8 cellular contexts compared by ENCODE assay signal in the genomic region with DNA sequence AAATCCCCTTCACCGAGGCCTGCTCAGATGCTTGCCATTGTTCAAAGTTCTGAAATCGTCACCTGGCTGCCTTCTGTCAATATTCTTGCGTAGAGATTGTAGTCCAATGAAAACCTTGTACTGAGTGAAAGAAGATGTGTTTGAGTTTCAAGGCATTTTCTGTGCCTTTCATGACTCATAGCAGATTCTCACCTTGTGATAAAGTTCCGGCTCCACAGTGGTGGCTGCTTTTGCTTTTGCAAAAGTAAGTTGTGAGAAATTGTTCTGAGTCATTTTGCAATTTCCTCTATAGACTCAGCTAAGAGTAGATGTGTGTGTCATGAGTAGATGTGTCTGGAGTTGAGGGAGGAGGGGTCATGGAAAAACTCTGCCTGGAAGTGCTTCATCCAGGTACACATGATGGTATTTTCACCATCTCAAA. TPM values are rescaled to one million over a fixed set of nuclear protein-coding genes. Genes with fewer than 3 reads are reported as not detected.
A peak's percentile ranks its signal among the peaks of the same experiment; 100 is the strongest.
DNase-seq lines count a peak whose midpoint lies in the region; ATAC-seq and TF ChIP-seq lines count a peak whose summit lies in the region.

No MANE protein-coding gene starts in this region.

- peaks cover 27% of the 10 kb centered on the region for H3K4me1 ChIP-seq in osteoblast (ENCODE audit: insufficient read depth, low read length)

- H3K36me3 Mint-ChIP-seq in activated naive CD4-positive, alpha-beta T cell treated with anti-CD3 and anti-CD28 coated beads for 36 hours (ENCODE audit: low read depth), result no peaks in the 10 kb centered on the region

- no peaks in the 10 kb centered on the region for H3K9me3 Mint-ChIP-seq in activated naive CD4-positive, alpha-beta T cell treated with anti-CD3 and anti-CD28 coated beads for 36 hours

- H3K4me3 Mint-ChIP-seq in activated naive CD4-positive, alpha-beta T cell treated with anti-CD3 and anti-CD28 coated beads for 36 hours, result no peak overlapping the region

- no peak for TF ChIP-seq CTCF in GM12865 (IDR thresholded peaks at IDR 0.05; ENCODE audit: insufficient read depth, low read depth, low read length, missing control alignments)
- TF ChIP-seq CTCF in osteoblast (IDR thresholded peaks at IDR 0.05; ENCODE audit: extremely low read depth, low read depth, low read length), result no peak

- peaks cover 4% of the 10 kb centered on the region for H3K36me3 ChIP-seq in osteoblast (ENCODE audit: insufficient read depth, low read length)
- H3K36me3 ChIP-seq in H7 (replicated peaks; ENCODE audit: control insufficient read depth, insufficient read depth, low read length), result no peaks in the 10 kb centered on the region

- peak; percentile 97 for ATAC-seq in GM21786 (IDR thresholded peaks at IDR 0.05; ENCODE audit: unreplicated experiment)

- H3K9me3 ChIP-seq in osteoblast (ENCODE audit: low read depth, low read length), result no peaks in the 10 kb centered on the region

- intact Hi-C loops in activated naive CD4-positive, alpha-beta T cell treated with anti-CD3 and anti-CD28 coated beads for 36 hours (cut with micrococcal nuclease), result loop anchor here (1.0 to 5.0 kb wide), 13 partner anchors 38 to 871 kb away; a partner anchor contains a TSS

- H3K79me2 ChIP-seq in osteoblast (ENCODE audit: insufficient read depth, low read length), result no peaks in the 10 kb centered on the region

- no peak overlapping the region for H2AFZ ChIP-seq in osteoblast (ENCODE audit: low read length)

- H3K27me3 ChIP-seq in osteoblast (ENCODE audit: insufficient read depth, low read length) (no peaks in the 10 kb centered on the region), H7 (ENCODE audit: control insufficient read depth, insufficient read depth, low read length) (no peaks in the 10 kb centered on the region)

- H3K27ac ChIP-seq in osteoblast (ENCODE audit: low read depth, low read length), result peak overlapping the region; percentile 60

- peak overlapping the region; percentile 25 for H3K4me2 ChIP-seq in osteoblast (ENCODE audit: insufficient read depth, low read length)

- H3K27ac Mint-ChIP-seq in activated naive CD4-positive, alpha-beta T cell treated with anti-CD3 and anti-CD28 coated beads for 36 hours, result peak overlapping the region; percentile 74

- H3K27me3 Mint-ChIP-seq in activated naive CD4-positive, alpha-beta T cell treated with anti-CD3 and anti-CD28 coated beads for 36 hours (ENCODE audit: low read depth), result peaks cover 17% of the 10 kb centered on the region

- H3K4me1 Mint-ChIP-seq in activated naive CD4-positive, alpha-beta T cell treated with anti-CD3 and anti-CD28 coated beads for 36 hours (ENCODE audit: low read depth), result peaks cover 25% of the 10 kb centered on the region

- CTCF ChIA-PET in activated naive CD4-positive, alpha-beta T cell treated with anti-CD3 and anti-CD28 coated beads for 36 hours (lab: Charles Lee), result interaction anchor here (1.8 kb wide), 1 partner anchor 24 kb away, joined by 7 read pairs; no protein-coding TSS in a partner anchor

- H4K20me1 ChIP-seq in osteoblast (ENCODE audit: insufficient read depth, low read length), result peaks cover 3% of the 10 kb centered on the region

- peak; percentile 91 for DNase-seq in GM12865 (ENCODE audit: low read depth)
- DNase-seq in M059J (ENCODE audit: low read depth), result peak; percentile 96
- DNase-seq in activated naive CD4-positive, alpha-beta T cell treated with anti-CD3 and anti-CD28 coated beads for 36 hours, result peak; percentile 82
- DNase-seq in osteoblast (ENCODE audit: insufficient read length, low spot score, missing footprints), result peak; percentile 93
- DNase-seq in H7, result no peak
- no peak for DNase-seq in NCI-H2081 treated with DMSO at 0.1 percent for 48 hours (lab: John Stamatoyannopoulos, UW)
- DNase-seq in pons (ENCODE audit: low spot score), result no peak

- no peak overlapping the region for H3K4me3 ChIP-seq in GM12865 (ENCODE audit: low read depth, low read length)
- peak overlapping the region; percentile 9 for H3K4me3 ChIP-seq in osteoblast (ENCODE audit: insufficient read depth, low read length)
- no peak overlapping the region for H3K4me3 ChIP-seq in H7 (ENCODE audit: insufficient read depth, low read depth, low read length)

RNA-seq across cellular contexts. Expression of a gene that starts 39.8 kb away (rescaled TPM):
- total RNA-seq in M059J (2014; rRNA removed; shearing (Covaris generic)), result not detected in 2 replicates
- total RNA-seq in activated naive CD4-positive, alpha-beta T cell treated with anti-CD3 and anti-CD28 coated beads for 36 hours, result not detected
- total RNA-seq in osteoblast, result not detected in 2 replicates
- total RNA-seq in H7 (2014; rRNA removed; shearing (Covaris generic)), result not detected in 2 replicates

Comparison
In these comparisons a context has a peak if more than half of its experiments do, and no peak if none do; other contexts are left out.
1. DNase-seq: peak in GM12865 (single experiment), M059J (single experiment), activated naive CD4-positive, alpha-beta T cell treated with anti-CD3 and anti-CD28 coated beads for 36 hours (single experiment) and osteoblast (single experiment); none in H7 (single experiment), NCI-H2081 treated with DMSO at 0.1 percent for 48 hours (single experiment) and pons (single experiment).